In genomic region chr12:114668151-114668891, GRCh38 we compare ENCODE assay signal across 9 cellular contexts. TPM values are rescaled to one million over a fixed set of nuclear protein-coding genes. Genes with fewer than 3 reads are reported as not detected.
DNase-seq lines count a peak whose midpoint lies in the region; ATAC-seq lines count a peak whose summit lies in the region.
"Had no signal": no experiment of that assay in that cellular context is flagged by ENCODE, and none has a peak within 500 bp of the region (broad histone marks: within the 10 kb centered on the region; RNA-seq: fewer than 3 reads in every experiment).

No MANE protein-coding gene starts in this region.

- H3K27me3 Mint-ChIP-seq in T-cell = peaks cover 60 to 81% of the 10 kb centered on the region in 2 donors

- no peaks in the 10 kb centered on the region for H3K36me3 Mint-ChIP-seq in T-cell

- H3K9me3 ChIP-seq in SJSA1 (replicated peaks) = no peaks in the 10 kb centered on the region
- no peaks in the 10 kb centered on the region for H3K9me3 ChIP-seq in muscle layer of duodenum (ENCODE audit: control insufficient read depth in 1 of 2, low read length in 2 of 2)

- H3K4me3 ChIP-seq in SJSA1 = peak overlapping the region; percentile 39
- peak overlapping the region; percentile 50 to 56 for H3K4me3 ChIP-seq in muscle layer of duodenum (ENCODE audit: low read depth in 1 of 2, low read length in 2 of 2)

- H3K4me1 ChIP-seq in SJSA1 (replicated peaks) (peaks cover 45% of the 10 kb centered on the region), muscle layer of duodenum (ENCODE audit: control insufficient read depth in 1 of 2, insufficient read depth in 2 of 2, low read length in 2 of 2) (peaks cover 0 to 9% of the 10 kb centered on the region in 2 donors)

- peak; percentile 85 for DNase-seq in DMS153 treated with DMSO at 0.1 percent for 48 hours (lab: John Stamatoyannopoulos, UW; ENCODE audit: unreplicated experiment)
- DNase-seq in HT-29 (ENCODE audit: low spot score) = peak; percentile 93
- DNase-seq in SJSA1 (ENCODE audit: low read depth in 1 of 2, low spot score in 2 of 2) = peak; percentile 88 to 91
- DNase-seq in fibroblast of peridontal ligament (ENCODE audit: extremely low read depth) = peak; percentile 76
- no peak for DNase-seq in T-cell
- no peak for DNase-seq in epidermal melanocyte (ENCODE audit: insufficient read length, low spot score)
- DNase-seq: activated B cell treated with CpG ODN at 0.5 μM for 24 hours had no signal

- peaks cover under 1 to 6% (median 2%) of the 10 kb centered on the region in 3 donors for H3K4me1 Mint-ChIP-seq in T-cell
- H3K4me1 Mint-ChIP-seq: activated B cell treated with CpG ODN at 0.5 μM for 24 hours had no signal

- H3K36me3 ChIP-seq in SJSA1 (peaks cover 23% of the 10 kb centered on the region), muscle layer of duodenum (ENCODE audit: control insufficient read depth in 1 of 2, insufficient read depth in 2 of 2, low read length in 2 of 2) (peaks cover 0 to 7% of the 10 kb centered on the region in 2 donors)

- CTCF ChIA-PET in T-cell (lab: Charles Lee) = no interaction called here

- no peaks in the 10 kb centered on the region for H3K9me3 Mint-ChIP-seq in T-cell
- H3K9me3 Mint-ChIP-seq: activated B cell treated with CpG ODN at 0.5 μM for 24 hours had no signal

- POLR2A ChIA-PET in T-cell (lab: Charles Lee) = no interaction called here

- no peak for ATAC-seq in T-cell (replicated peaks in 1 of 4)
- no peak for ATAC-seq in GM19397 (IDR thresholded peaks at IDR 0.05; ENCODE audit: unreplicated experiment)

- no peak overlapping the region for H3K4me3 Mint-ChIP-seq in T-cell

- no peak overlapping the region for H3K27ac Mint-ChIP-seq in T-cell
- H3K27ac Mint-ChIP-seq: activated B cell treated with CpG ODN at 0.5 μM for 24 hours had no signal

- H3K27me3 ChIP-seq in SJSA1 (replicated peaks) (no peaks in the 10 kb centered on the region), muscle layer of duodenum (ENCODE audit: low read depth, low read length) (peaks cover 7% of the 10 kb centered on the region)

- H3K27ac ChIP-seq in SJSA1 = peak overlapping the region; percentile 95
- no peak overlapping the region for H3K27ac ChIP-seq in muscle layer of duodenum (ENCODE audit: low read length)

RNA-seq across cellular contexts. Expression of gene TBX3, which starts 15.7 kb away (rescaled TPM):
- total RNA-seq in HT-29 (2014; rRNA removed; shearing (Covaris generic)) = 15.6 and 16.2 TPM in 2 replicates
- 28.8 and 37.4 TPM in 2 replicates for total RNA-seq in SJSA1 (2014; rRNA removed; shearing (Covaris generic))
- under 1 TPM in 3 of 5 donors, not detected in 2; 0.26 to 0.44 (median 0.41) TPM for total RNA-seq in T-cell
- total RNA-seq: activated B cell treated with CpG ODN at 0.5 μM for 24 hours had no signal

Comparison
In these comparisons a context has a peak if more than half of its experiments do, and no peak if none do; other contexts are left out.
1. DNase-seq: peak in DMS153 treated with DMSO at 0.1 percent for 48 hours (single experiment), HT-29 (single experiment), SJSA1 (2 of 2) and fibroblast of peridontal ligament (single experiment); none in T-cell (0 of 34) and epidermal melanocyte (single experiment).
2. RNA of gene TBX3, which starts 15.7 kb away (total RNA-seq): 28.8 to 37.4 TPM in SJSA1 and 15.6 to 16.2 TPM in HT-29; 0.26 to 0.44 TPM in T-cell; every median in the first group is over 10 times any median in the second.